ENCODE assay signal across 16 cellular contexts in genomic region chr16:54400261-54400660, GRCh38.
A peak's percentile ranks its signal among the peaks of the same experiment; 100 is the strongest.
DNase-seq lines count a peak whose midpoint lies in the region; ATAC-seq and TF ChIP-seq lines count a peak whose summit lies in the region.
"Had no signal": no experiment of that assay in that cellular context is flagged by ENCODE, and none has a peak within 500 bp of the region (broad histone marks: within the 10 kb centered on the region; RNA-seq: fewer than 3 reads in every experiment).

No MANE protein-coding gene starts in this region.

- 61% methylated on average over 5 of the region's 5 CpGs for WGBS in right cardiac atrium

- no peaks in the 10 kb centered on the region for H3K79me2 ChIP-seq in osteoblast (ENCODE audit: insufficient read depth, low read length)

- H3K36me3 ChIP-seq in osteoblast (ENCODE audit: insufficient read depth, low read length) (no peaks in the 10 kb centered on the region), WERI-Rb-1 (no peaks in the 10 kb centered on the region)
- H3K36me3 ChIP-seq: BLaER1 treated with 17β-estradiol and CSF1 and Interleukin-3, amounts not matched to agents 10 nM and 100 nM had no signal

- H3K4me3 ChIP-seq in right cardiac atrium (ENCODE audit: low read length) (no peak overlapping the region), osteoblast (ENCODE audit: insufficient read depth, low read length) (no peak overlapping the region), WERI-Rb-1 (ENCODE audit: low read depth, low read length) (no peak overlapping the region)
- H3K4me3 ChIP-seq: BLaER1 treated with 17β-estradiol and CSF1 and Interleukin-3, amounts not matched to agents 10 nM and 100 nM had no signal

- no peaks in the 10 kb centered on the region for H3K4me1 Mint-ChIP-seq in activated T-cell treated with anti-CD3 and anti-CD28 coated beads, Interleukin-2, amount 50 U/mL, for 4 hours (ENCODE audit: low read depth)
- H3K4me1 Mint-ChIP-seq: B cell had no signal

- H3K27ac ChIP-seq in right cardiac atrium (ENCODE audit: low read length) (no peak overlapping the region), osteoblast (ENCODE audit: low read depth, low read length) (no peak overlapping the region), WERI-Rb-1 (no peak overlapping the region)
- H3K27ac ChIP-seq: BLaER1 treated with 17β-estradiol and CSF1 and Interleukin-3, amounts not matched to agents 10 nM and 100 nM had no signal

- H3K9me3 ChIP-seq in right cardiac atrium (ENCODE audit: control insufficient read depth, low read length) (no peaks in the 10 kb centered on the region), osteoblast (ENCODE audit: low read depth, low read length) (no peaks in the 10 kb centered on the region), WERI-Rb-1 (ENCODE audit: severe bottlenecking) (no peaks in the 10 kb centered on the region)

- peak overlapping the region; percentile 28 for H2AFZ ChIP-seq in osteoblast (ENCODE audit: low read length)

- peaks cover 6% of the 10 kb centered on the region for H3K9me3 Mint-ChIP-seq in activated T-cell treated with anti-CD3 and anti-CD28 coated beads, Interleukin-2, amount 50 U/mL, for 4 hours
- H3K9me3 Mint-ChIP-seq: CD8-positive, alpha-beta T cell had no signal

- peak; percentile 23 to 69 for ATAC-seq in right cardiac atrium
- ATAC-seq in activated T-cell treated with anti-CD3 and anti-CD28 coated beads, Interleukin-2, amount 50 U/mL, for 4 hours = no peak
- ATAC-seq: CD8-positive, alpha-beta T cell; HCT116; HepG2 had no signal

- TF ChIP-seq CTCF in osteoblast (IDR thresholded peaks at IDR 0.05; ENCODE audit: extremely low read depth, low read depth, low read length) (no peak), WERI-Rb-1 (IDR thresholded peaks at IDR 0.05; ENCODE audit: low read depth, low read length) (no peak)

- no peaks in the 10 kb centered on the region for H4K20me1 ChIP-seq in osteoblast (ENCODE audit: insufficient read depth, low read length)
- H4K20me1 ChIP-seq: BLaER1 treated with 17β-estradiol and CSF1 and Interleukin-3, amounts not matched to agents 10 nM and 100 nM had no signal

- H3K4me1 ChIP-seq in right cardiac atrium (ENCODE audit: control insufficient read depth, insufficient read depth, low read length) (no peaks in the 10 kb centered on the region), osteoblast (ENCODE audit: insufficient read depth, low read length) (peaks cover 32% of the 10 kb centered on the region)

- H3K4me3 Mint-ChIP-seq in activated T-cell treated with anti-CD3 and anti-CD28 coated beads, Interleukin-2, amount 50 U/mL, for 4 hours = no peak overlapping the region
- H3K4me3 Mint-ChIP-seq: B cell; CD8-positive, alpha-beta T cell had no signal

- H3K27me3 ChIP-seq in right cardiac atrium (ENCODE audit: control insufficient read depth, insufficient read depth) (no peaks in the 10 kb centered on the region), osteoblast (ENCODE audit: insufficient read depth, low read length) (no peaks in the 10 kb centered on the region), WERI-Rb-1 (ENCODE audit: insufficient read depth, low read depth, severe bottlenecking) (no peaks in the 10 kb centered on the region)
- H3K27me3 ChIP-seq: BLaER1 treated with 17β-estradiol and CSF1 and Interleukin-3, amounts not matched to agents 10 nM and 100 nM had no signal

- no peak overlapping the region for H3K4me2 ChIP-seq in osteoblast (ENCODE audit: insufficient read depth, low read length)
- H3K4me2 ChIP-seq: BLaER1 treated with 17β-estradiol and CSF1 and Interleukin-3, amounts not matched to agents 10 nM and 100 nM had no signal

- no peaks in the 10 kb centered on the region for H3K36me3 Mint-ChIP-seq in activated T-cell treated with anti-CD3 and anti-CD28 coated beads, Interleukin-2, amount 50 U/mL, for 4 hours (ENCODE audit: insufficient read depth)
- H3K36me3 Mint-ChIP-seq: CD8-positive, alpha-beta T cell had no signal

- peaks cover 6% of the 10 kb centered on the region for H3K27me3 Mint-ChIP-seq in activated T-cell treated with anti-CD3 and anti-CD28 coated beads, Interleukin-2, amount 50 U/mL, for 4 hours (ENCODE audit: low read depth)

- peak in 1 of 3 donors; percentile 69 for DNase-seq in right cardiac atrium
- no peak for DNase-seq in cardiac septum (ENCODE audit: low spot score)
- peak; percentile 34 for DNase-seq in myocyte (ENCODE audit: low read depth)
- DNase-seq in osteoblast (ENCODE audit: insufficient read length, low spot score, missing footprints) = no peak
- no peak for DNase-seq in WERI-Rb-1
- DNase-seq in activated T-cell treated with anti-CD3 and anti-CD28 coated beads, Interleukin-2, amount 50 U/mL, for 4 hours = no peak
- DNase-seq: Calu3; CD8-positive, alpha-beta T cell; DMS79 treated with DMSO at 0.1 percent for 48 hours; GF-D8; GOT3; H7 had no signal

- intact Hi-C loops in right cardiac atrium (cut with DNase I) (no loop called here), cardiac septum (cut with DNase I) (no loop called here)

Comparison
In these comparisons a context has a peak if more than half of its experiments do, and no peak if none do; other contexts are left out.
1. ATAC-seq: peak in right cardiac atrium (2 of 2); none in activated T-cell treated with anti-CD3 and anti-CD28 coated beads, Interleukin-2, amount 50 U/mL, for 4 hours (0 of 2).